Comparison of ENCODE assay signal across 8 cellular contexts in genomic region chr6:4018194-4019111, GRCh38.
DNase-seq lines count a peak whose midpoint lies in the region; ATAC-seq, FAIRE-seq and TF ChIP-seq lines count a peak whose summit lies in the region.

No MANE protein-coding gene starts in this region.

- peaks cover 54% of the 10 kb centered on the region for H3K4me1 ChIP-seq in BLaER1

- H3K4me3 ChIP-seq in BLaER1 = peak overlapping the region; percentile 79
- peak overlapping the region; percentile 92 for H3K4me3 ChIP-seq in choroid plexus epithelial cell (ENCODE audit: low read depth, low read length)

- peaks cover 6% of the 10 kb centered on the region; the same call in 1 of the 2 replicates for H3K9me3 ChIP-seq in BLaER1

- ATAC-seq in HG03442 (IDR thresholded peaks at IDR 0.05; ENCODE audit: unreplicated experiment) = peak; percentile 71

- FAIRE-seq in GM19239 (lab: Jason Lieb, UNC) = peak; percentile 92

- H3K27me3 ChIP-seq in BLaER1 = no peaks in the 10 kb centered on the region

- peak overlapping the region; percentile 91 for H3K9ac ChIP-seq in BLaER1

- H3K27ac ChIP-seq in BLaER1 = peak overlapping the region; percentile 95

- DNase-seq in GM19239 (ENCODE audit: insufficient read length, low spot score) (peak; percentile 58), NCI-H510A (lab: John Stamatoyannopoulos, UW) (peak; percentile 80), choroid plexus epithelial cell (ENCODE audit: low read depth) (peak; percentile 97), kidney glomerular epithelial cell (lab: John Stamatoyannopoulos, UW) (peak; percentile 90)
- DNase-seq in activated CD4-positive, alpha-beta T cell treated with anti-CD3 and anti-CD28 coated beads for 24 hours (ENCODE audit: low read depth in 2 of 2) = peak; percentile 96
- peak; percentile 95 to 96 for DNase-seq in stimulated activated CD4-positive, alpha-beta T cell treated with anti-CD3 and anti-CD28 coated beads, Interleukin-15, amount 100 ng/mL, for 48 hours (ENCODE audit: low read depth in 2 of 2)

- H3K36me3 ChIP-seq in BLaER1 = peaks cover 10% of the 10 kb centered on the region; the same call in 1 of the 2 replicates

- peak; percentile 61 for TF ChIP-seq CTCF in choroid plexus epithelial cell (conservative IDR thresholded peaks at IDR 0.05; ENCODE audit: low read depth, low read length)

- H4K20me1 ChIP-seq in BLaER1 = peaks cover 20% of the 10 kb centered on the region

- peak overlapping the region; percentile 90 for H3K4me2 ChIP-seq in BLaER1

Comparison
In these comparisons a context has a peak if more than half of its experiments do, and no peak if none do; other contexts are left out.
1. Peak in every context shown above with its lines: DNase-seq, ATAC-seq, H3K4me3 ChIP-seq and H3K27ac ChIP-seq.